1 cellular context compared by ENCODE assay signal in genomic region chr3:157120071-157120892, GRCh38.
A peak's percentile ranks its signal among the peaks of the same experiment; 100 is the strongest.
TF ChIP-seq lines count a peak whose summit lies in the region.

No MANE protein-coding gene starts in this region.

TF ChIP-seq in K562, 482 proteins besides CTCF, POLR2A, EP300 and RAD21:
- TF ChIP-seq MYC (IDR thresholded peaks at IDR 0.05; ENCODE audit: low read depth, low read length): no peak
- peak; percentile 53; the same call in 1 of the 2 replicates for TF ChIP-seq MYC (CRISPR knock-in tag; IDR thresholded peaks at IDR 0.05; ENCODE audit: borderline replicate concordance, low read depth)
- TF ChIP-seq FOXJ2 (tag; IDR thresholded peaks at IDR 0.05): no peak
- 0 out of 4 replicates have a peak, but pooled peaks of 1 of the 2 experiments have one; percentile 27 for TF ChIP-seq KDM4B (IDR thresholded peaks at IDR 0.05; ENCODE audit: borderline replicate concordance in 2 of 2, low read depth in 1 of 2)
- no peak for TF ChIP-seq PTTG1 (tag; IDR thresholded peaks at IDR 0.05; ENCODE audit: low read depth)
- TF ChIP-seq MYBL2 (IDR thresholded peaks at IDR 0.05; ENCODE audit: low read depth): no peak
- no peak for TF ChIP-seq MYBL2 (CRISPR knock-in tag; IDR thresholded peaks at IDR 0.05; ENCODE audit: borderline replicate concordance)
- TF ChIP-seq, protein P1, sequence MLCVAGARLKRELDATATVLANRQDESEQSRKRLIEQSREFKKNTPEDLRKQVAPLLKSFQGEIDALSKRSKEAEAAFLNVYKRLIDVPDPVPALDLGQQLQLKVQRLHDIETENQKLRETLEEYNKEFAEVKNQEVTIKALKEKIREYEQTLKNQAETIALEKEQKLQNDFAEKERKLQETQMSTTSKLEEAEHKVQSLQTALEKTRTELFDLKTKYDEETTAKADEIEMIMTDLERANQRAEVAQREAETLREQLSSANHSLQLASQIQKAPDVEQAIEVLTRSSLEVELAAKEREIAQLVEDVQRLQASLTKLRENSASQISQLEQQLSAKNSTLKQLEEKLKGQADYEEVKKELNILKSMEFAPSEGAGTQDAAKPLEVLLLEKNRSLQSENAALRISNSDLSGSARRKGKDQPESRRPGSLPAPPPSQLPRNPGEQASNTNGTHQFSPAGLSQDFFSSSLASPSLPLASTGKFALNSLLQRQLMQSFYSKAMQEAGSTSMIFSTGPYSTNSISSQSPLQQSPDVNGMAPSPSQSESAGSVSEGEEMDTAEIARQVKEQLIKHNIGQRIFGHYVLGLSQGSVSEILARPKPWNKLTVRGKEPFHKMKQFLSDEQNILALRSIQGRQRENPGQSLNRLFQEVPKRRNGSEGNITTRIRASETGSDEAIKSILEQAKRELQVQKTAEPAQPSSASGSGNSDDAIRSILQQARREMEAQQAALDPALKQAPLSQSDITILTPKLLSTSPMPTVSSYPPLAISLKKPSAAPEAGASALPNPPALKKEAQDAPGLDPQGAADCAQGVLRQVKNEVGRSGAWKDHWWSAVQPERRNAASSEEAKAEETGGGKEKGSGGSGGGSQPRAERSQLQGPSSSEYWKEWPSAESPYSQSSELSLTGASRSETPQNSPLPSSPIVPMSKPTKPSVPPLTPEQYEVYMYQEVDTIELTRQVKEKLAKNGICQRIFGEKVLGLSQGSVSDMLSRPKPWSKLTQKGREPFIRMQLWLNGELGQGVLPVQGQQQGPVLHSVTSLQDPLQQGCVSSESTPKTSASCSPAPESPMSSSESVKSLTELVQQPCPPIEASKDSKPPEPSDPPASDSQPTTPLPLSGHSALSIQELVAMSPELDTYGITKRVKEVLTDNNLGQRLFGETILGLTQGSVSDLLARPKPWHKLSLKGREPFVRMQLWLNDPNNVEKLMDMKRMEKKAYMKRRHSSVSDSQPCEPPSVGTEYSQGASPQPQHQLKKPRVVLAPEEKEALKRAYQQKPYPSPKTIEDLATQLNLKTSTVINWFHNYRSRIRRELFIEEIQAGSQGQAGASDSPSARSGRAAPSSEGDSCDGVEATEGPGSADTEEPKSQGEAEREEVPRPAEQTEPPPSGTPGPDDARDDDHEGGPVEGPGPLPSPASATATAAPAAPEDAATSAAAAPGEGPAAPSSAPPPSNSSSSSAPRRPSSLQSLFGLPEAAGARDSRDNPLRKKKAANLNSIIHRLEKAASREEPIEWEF (CRISPR knock-in tag; IDR thresholded peaks at IDR 0.05): no peak
- TF ChIP-seq, protein P2, sequence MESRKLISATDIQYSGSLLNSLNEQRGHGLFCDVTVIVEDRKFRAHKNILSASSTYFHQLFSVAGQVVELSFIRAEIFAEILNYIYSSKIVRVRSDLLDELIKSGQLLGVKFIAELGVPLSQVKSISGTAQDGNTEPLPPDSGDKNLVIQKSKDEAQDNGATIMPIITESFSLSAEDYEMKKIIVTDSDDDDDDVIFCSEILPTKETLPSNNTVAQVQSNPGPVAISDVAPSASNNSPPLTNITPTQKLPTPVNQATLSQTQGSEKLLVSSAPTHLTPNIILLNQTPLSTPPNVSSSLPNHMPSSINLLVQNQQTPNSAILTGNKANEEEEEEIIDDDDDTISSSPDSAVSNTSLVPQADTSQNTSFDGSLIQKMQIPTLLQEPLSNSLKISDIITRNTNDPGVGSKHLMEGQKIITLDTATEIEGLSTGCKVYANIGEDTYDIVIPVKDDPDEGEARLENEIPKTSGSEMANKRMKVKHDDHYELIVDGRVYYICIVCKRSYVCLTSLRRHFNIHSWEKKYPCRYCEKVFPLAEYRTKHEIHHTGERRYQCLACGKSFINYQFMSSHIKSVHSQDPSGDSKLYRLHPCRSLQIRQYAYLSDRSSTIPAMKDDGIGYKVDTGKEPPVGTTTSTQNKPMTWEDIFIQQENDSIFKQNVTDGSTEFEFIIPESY (CRISPR knock-in tag; IDR thresholded peaks at IDR 0.05): peak; percentile 97
